ENCODE assay signal across 11 cellular contexts in the genomic region with DNA sequence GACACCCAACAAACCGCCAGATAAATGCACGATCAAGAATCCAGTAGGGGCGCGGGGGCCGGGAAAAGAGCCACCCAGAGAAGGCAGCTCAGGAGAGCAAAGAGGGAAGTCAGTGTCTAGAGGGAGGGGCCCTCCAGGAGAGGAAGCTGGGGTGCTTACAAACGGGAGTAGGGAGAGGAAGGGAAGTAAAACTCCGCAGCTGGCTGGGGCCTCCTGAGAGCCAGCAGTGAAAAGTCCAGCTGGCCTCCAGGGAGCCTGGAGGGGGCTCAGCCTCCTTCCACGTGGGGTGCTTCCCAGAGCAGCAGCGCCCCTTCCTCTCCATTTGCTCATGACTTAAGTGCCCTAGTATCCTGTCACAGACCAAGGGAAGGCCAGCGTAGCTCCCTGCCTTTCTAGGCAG. TPM values are rescaled to one million over a fixed set of nuclear protein-coding genes. Genes with fewer than 3 reads are reported as not detected.
DNase-seq lines count a peak whose midpoint lies in the region; ATAC-seq and TF ChIP-seq lines count a peak whose summit lies in the region.
"Had no signal": no experiment of that assay in that cellular context is flagged by ENCODE, and none has a peak within 500 bp of the region (broad histone marks: within the 10 kb centered on the region; RNA-seq: fewer than 3 reads in every experiment).

No MANE protein-coding gene starts in this region.

- peaks cover 22% of the 10 kb centered on the region for H3K4me1 ChIP-seq in OCI-LY3 (ENCODE audit: low read length)

- DNase-seq in GF-D8 (lab: John Stamatoyannopoulos, UW) (peak; percentile 76), Right ventricle myocardium superior (peak; percentile 69), progenitor cell of endocrine pancreas (ENCODE audit: low spot score, unreplicated experiment) (no peak), GM19240 (ENCODE audit: insufficient read length, low spot score) (no peak), NAMALWA (ENCODE audit: low spot score) (no peak), middle frontal gyrus (ENCODE audit: extremely low spot score, low spot score) (no peak)
- DNase-seq in activated CD8-positive, alpha-beta memory T cell treated with anti-CD3 and anti-CD28 coated beads, Interleukin-2, amount 50 U/mL, for 4 hours = no peak
- DNase-seq: NCI-H2171 treated with DMSO at 0.1 percent for 48 hours had no signal

- peak; percentile 26 for ATAC-seq in Right ventricle myocardium superior (ENCODE audit: poor library complexity)

- H3K4me3 Mint-ChIP-seq in progenitor cell of endocrine pancreas (ENCODE audit: low read depth) = no peak overlapping the region

- H3K4me2 ChIP-seq in OCI-LY3 (ENCODE audit: low read length) = peak overlapping the region; percentile 44
- H3K4me2 ChIP-seq: KMS-11 had no signal

- no peak for TF ChIP-seq CTCF in OCI-LY3 (IDR thresholded peaks at IDR 0.05; ENCODE audit: low read depth, low read length)
- TF ChIP-seq CTCF in progenitor cell of endocrine pancreas (IDR thresholded peaks at IDR 0.05; ENCODE audit: unreplicated experiment) = no peak

- no peaks in the 10 kb centered on the region for H3K9me3 Mint-ChIP-seq in progenitor cell of endocrine pancreas (ENCODE audit: low read depth)

- H3K9ac ChIP-seq in OCI-LY3 (ENCODE audit: low read length) = no peak overlapping the region
- H3K9ac ChIP-seq: KMS-11 had no signal

- no peak overlapping the region for H2AFZ ChIP-seq in OCI-LY3 (ENCODE audit: low read depth, low read length)

- no peak overlapping the region for H3K4me3 ChIP-seq in OCI-LY3 (ENCODE audit: low read length)
- H3K4me3 ChIP-seq: thoracic aorta had no signal

- no peaks in the 10 kb centered on the region for H3K79me2 ChIP-seq in OCI-LY3 (ENCODE audit: low read length)

- H3K27me3 ChIP-seq in OCI-LY3 (ENCODE audit: low read depth, low read length) = no peaks in the 10 kb centered on the region

- peaks cover 53% of the 10 kb centered on the region for H3K36me3 ChIP-seq in OCI-LY3 (replicated peaks; ENCODE audit: low read depth, low read length)

- peak overlapping the region; percentile 43 for H3K27ac ChIP-seq in OCI-LY3 (ENCODE audit: low read length)
- H3K27ac ChIP-seq: KMS-11, thoracic aorta had no signal

- H3K27me3 Mint-ChIP-seq in progenitor cell of endocrine pancreas = no peaks in the 10 kb centered on the region

- no peaks in the 10 kb centered on the region for H3K4me1 Mint-ChIP-seq in progenitor cell of endocrine pancreas (ENCODE audit: low read depth)

- peak overlapping the region; percentile 51 for H3K27ac Mint-ChIP-seq in progenitor cell of endocrine pancreas

- H3K36me3 Mint-ChIP-seq in progenitor cell of endocrine pancreas (ENCODE audit: insufficient read depth) = peaks cover 31% of the 10 kb centered on the region

- H4K20me1 ChIP-seq in OCI-LY3 (ENCODE audit: insufficient read depth, low read length) = no peaks in the 10 kb centered on the region

- intact Hi-C loops in Right ventricle myocardium superior (cut with DNase I) = no loop called here

- no peaks in the 10 kb centered on the region for H3K9me3 ChIP-seq in OCI-LY3 (ENCODE audit: insufficient read depth, low read length)
- H3K9me3 ChIP-seq: thoracic aorta had no signal

RNA-seq across cellular contexts. Expression of gene TMED1, which starts 51.8 kb away (rescaled TPM):
- 30.8 TPM for total RNA-seq in Right ventricle myocardium superior
- total RNA-seq in progenitor cell of endocrine pancreas = 32.6 and 39.3 TPM in 2 replicates

Comparison
In these comparisons a context has a peak if more than half of its experiments do, and no peak if none do; other contexts are left out.
1. DNase-seq: peak in GF-D8 (single experiment) and Right ventricle myocardium superior (single experiment); none in progenitor cell of endocrine pancreas (single experiment), GM19240 (single experiment), NAMALWA (single experiment), middle frontal gyrus (single experiment) and activated CD8-positive, alpha-beta memory T cell treated with anti-CD3 and anti-CD28 coated beads, Interleukin-2, amount 50 U/mL, for 4 hours (single experiment).